Comparison of ENCODE assay signal across 14 cellular contexts in the genomic region with DNA sequence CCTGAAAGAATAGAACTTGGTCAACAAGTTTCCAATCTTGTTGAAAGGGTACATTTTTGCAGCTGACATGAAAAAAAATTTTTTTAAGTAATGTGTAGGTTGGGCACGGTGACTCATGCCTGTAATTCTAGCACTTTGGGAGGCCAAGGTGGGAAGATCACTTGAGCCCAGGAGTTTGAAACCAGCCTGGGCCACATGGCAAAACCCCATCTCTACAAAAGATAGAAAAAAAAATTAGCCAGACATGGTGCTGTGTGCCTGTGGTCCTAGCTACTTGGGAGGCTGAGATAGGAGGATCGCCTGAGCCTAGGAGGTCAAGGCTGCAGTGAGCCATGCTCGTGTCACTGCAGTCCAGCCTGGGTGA. TPM values are rescaled to one million over a fixed set of nuclear protein-coding genes. Genes with fewer than 3 reads are reported as not detected.
DNase-seq lines count a peak whose midpoint lies in the region; ATAC-seq and TF ChIP-seq lines count a peak whose summit lies in the region.
"Had no signal": no experiment of that assay in that cellular context is flagged by ENCODE, and none has a peak within 500 bp of the region (broad histone marks: within the 10 kb centered on the region; RNA-seq: fewer than 3 reads in every experiment).

No MANE protein-coding gene starts in this region.

- H2AFZ ChIP-seq in PC-9 = no peak overlapping the region

- H4K20me1 ChIP-seq in PC-9 (ENCODE audit: insufficient read depth) = no peaks in the 10 kb centered on the region

- H3K36me3 Mint-ChIP-seq in progenitor cell of endocrine pancreas (ENCODE audit: insufficient read depth) = no peaks in the 10 kb centered on the region

- H3K79me2 ChIP-seq in PC-9 (ENCODE audit: low read depth) = no peaks in the 10 kb centered on the region

- no peak overlapping the region for H3K27ac ChIP-seq in PC-9
- H3K27ac ChIP-seq: pancreas had no signal

- H3K4me3 ChIP-seq in PC-9 = no peak overlapping the region
- H3K4me3 ChIP-seq: pancreas had no signal

- peak; percentile 40 for ATAC-seq in GM18511 (IDR thresholded peaks at IDR 0.05; ENCODE audit: unreplicated experiment)
- ATAC-seq in GM18870 (IDR thresholded peaks at IDR 0.05; ENCODE audit: unreplicated experiment) = peak; percentile 30
- ATAC-seq in GM21786 (IDR thresholded peaks at IDR 0.05; ENCODE audit: unreplicated experiment) = no peak
- ATAC-seq in GM18858 (IDR thresholded peaks at IDR 0.05; ENCODE audit: unreplicated experiment) = no peak
- ATAC-seq: left cardiac atrium, pancreas had no signal

- no peaks in the 10 kb centered on the region for H3K36me3 ChIP-seq in PC-9 (ENCODE audit: low read depth)
- H3K36me3 ChIP-seq: pancreas had no signal

- peak in 1 of 2 experiments; percentile 75 for DNase-seq in PC-9
- DNase-seq in stimulated activated CD4-positive, alpha-beta T cell treated with anti-CD3 and anti-CD28 coated beads, Interleukin-15, amount 100 ng/mL, for 24 hours = peak; percentile 78
- DNase-seq in progenitor cell of endocrine pancreas (ENCODE audit: low spot score, unreplicated experiment) = no peak
- DNase-seq: C1 segment of cervical spinal cord, EL, Kasumi-1, left cardiac atrium, NCI-H1930, NCI-H69, pancreas had no signal

- intact Hi-C loops in PC-9 (cut with micrococcal nuclease; ENCODE audit: unreplicated experiment) = no loop called here

- CTCF ChIA-PET in PC-9 (lab: Charles Lee) = no interaction called here

- peaks cover 8% of the 10 kb centered on the region; the same call in 1 of the 2 replicates for H3F3A ChIP-seq in PC-9 (ENCODE audit: insufficient read depth, low read depth)

- H3K27ac Mint-ChIP-seq in progenitor cell of endocrine pancreas = no peak overlapping the region

- peaks cover 12% of the 10 kb centered on the region for H3K4me1 ChIP-seq in PC-9 (replicated peaks; ENCODE audit: insufficient read depth)
- H3K4me1 ChIP-seq: pancreas had no signal

- H3K27me3 ChIP-seq in PC-9 (ENCODE audit: insufficient read depth, low read depth) = no peaks in the 10 kb centered on the region
- H3K27me3 ChIP-seq: pancreas had no signal

- TF ChIP-seq CTCF in PC-9 (conservative IDR thresholded peaks at IDR 0.05) = no peak
- no peak for TF ChIP-seq CTCF in progenitor cell of endocrine pancreas (IDR thresholded peaks at IDR 0.05; ENCODE audit: unreplicated experiment)

- no peaks in the 10 kb centered on the region for H3K27me3 Mint-ChIP-seq in progenitor cell of endocrine pancreas

- no TSS peak for BruUV-seq in PC-9 (replicated peaks; lab: Mats Ljungman, UMichigan)

- POLR2A ChIA-PET in PC-9 (lab: Charles Lee; ENCODE audit: unreplicated experiment) = interaction anchor here (0.6 kb wide), 1 partner anchor 601 kb away, joined by 3 read pairs; the partner anchor contains the start of gene DLG2

- no peak overlapping the region for H3K4me3 Mint-ChIP-seq in progenitor cell of endocrine pancreas (ENCODE audit: low read depth)

- no peaks in the 10 kb centered on the region; the same call in 1 of the 2 replicates for H3K9me2 ChIP-seq in PC-9 (ENCODE audit: insufficient read depth)

- H3K4me2 ChIP-seq in PC-9 = 0 out of 2 replicates have a peak overlapping the region, but pooled peaks have one; percentile 0

- no peaks in the 10 kb centered on the region for H3K4me1 Mint-ChIP-seq in progenitor cell of endocrine pancreas (ENCODE audit: low read depth)

- H3K9me3 Mint-ChIP-seq in progenitor cell of endocrine pancreas (ENCODE audit: low read depth) = peaks cover 9% of the 10 kb centered on the region

- no peaks in the 10 kb centered on the region for H3K9me3 ChIP-seq in PC-9 (ENCODE audit: insufficient read depth, low read depth)
- H3K9me3 ChIP-seq: pancreas had no signal

RNA-seq across cellular contexts. Expression of gene EED, which starts 15.6 kb away (rescaled TPM):
- total RNA-seq in PC-9 (2021) (33.4 and 37.4 TPM in 2 replicates), progenitor cell of endocrine pancreas (33.5 and 34.6 TPM in 2 replicates)

Comparison
In these comparisons a context has a peak if more than half of its experiments do, and no peak if none do; other contexts are left out.
1. ATAC-seq: peak in GM18511 (single experiment) and GM18870 (single experiment); none in GM21786 (single experiment) and GM18858 (single experiment).